8 cellular contexts compared by ENCODE assay signal in the genomic region with DNA sequence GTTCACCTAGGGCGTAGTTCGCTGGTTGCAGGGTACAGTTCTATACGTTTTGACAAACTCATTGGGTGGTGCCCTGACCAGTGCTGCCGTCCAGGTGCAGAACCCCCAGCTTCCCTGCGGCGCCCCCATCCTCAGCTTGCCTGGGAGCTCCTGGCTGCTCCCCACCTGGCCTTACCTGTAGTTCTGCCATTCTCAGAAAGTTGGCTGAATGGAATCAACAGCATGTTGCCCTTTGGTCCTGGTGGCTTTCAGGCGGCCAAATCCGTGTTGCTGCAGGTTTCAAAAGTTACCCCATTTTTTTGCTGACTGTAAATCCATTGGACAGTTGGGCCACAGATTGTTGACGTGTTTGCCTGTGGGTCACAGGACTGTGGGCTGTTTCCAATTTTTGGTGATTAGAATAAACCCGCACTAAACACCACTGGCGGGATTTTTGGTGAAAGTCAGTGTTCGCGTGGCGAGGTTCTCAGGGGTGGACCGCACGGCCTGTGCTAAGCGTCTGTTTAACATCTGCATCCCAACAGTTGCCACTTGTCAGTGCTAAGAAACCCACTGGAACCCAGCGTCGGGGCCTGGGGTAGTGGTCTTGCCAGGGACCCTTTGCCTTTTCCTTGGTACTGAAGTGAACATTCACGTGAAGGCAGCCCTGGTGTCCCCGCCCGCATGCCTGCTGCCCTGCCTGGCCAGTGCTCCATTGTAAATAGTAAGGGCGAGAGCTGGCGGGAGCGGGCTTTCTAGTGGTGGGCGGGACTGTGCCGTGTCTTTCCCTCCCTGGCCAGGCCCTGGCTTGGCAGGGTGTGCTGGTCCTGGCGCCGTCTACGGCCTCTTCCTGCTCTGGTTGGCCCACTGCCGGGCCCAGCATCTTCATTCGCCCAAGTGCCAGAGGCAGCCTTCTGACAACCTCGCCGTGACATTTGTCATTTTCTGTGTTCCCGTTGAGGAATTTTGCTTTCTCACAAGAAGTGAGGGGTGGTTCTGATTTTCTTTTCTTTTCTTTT. TPM values are rescaled to one million over a fixed set of nuclear protein-coding genes. Genes with fewer than 3 reads are reported as not detected.
DNase-seq lines count a peak whose midpoint lies in the region; ATAC-seq and TF ChIP-seq lines count a peak whose summit lies in the region.

No MANE protein-coding gene starts in this region.

- no peak overlapping the region for H3K27ac ChIP-seq in CD4-positive, alpha-beta T cell (ENCODE audit: low read depth, low read length)
- H3K27ac ChIP-seq in ascending aorta (peak overlapping the region; percentile 84 to 97), left lung (peak overlapping the region; percentile 90 to 97), thyroid gland (peak overlapping the region; percentile 91 to 96 (median 96))

- POLR2A ChIA-PET in CD4-positive, alpha-beta T cell (lab: Charles Lee) = no interaction called here

- peaks cover 37% of the 10 kb centered on the region for H3K4me1 Mint-ChIP-seq in CD4-positive, alpha-beta T cell (ENCODE audit: low read depth)

- H3K27me3 ChIP-seq in CD4-positive, alpha-beta T cell (ENCODE audit: control insufficient read depth, insufficient read depth, low read length) = no peaks in the 10 kb centered on the region
- H3K27me3 ChIP-seq in ascending aorta = no peaks in the 10 kb centered on the region
- H3K27me3 ChIP-seq in left lung = no peaks in the 10 kb centered on the region
- H3K27me3 ChIP-seq in thyroid gland = no peaks in the 10 kb centered on the region

- intact Hi-C loops in CD4-positive, alpha-beta T cell (cut with DNase I, micrococcal nuclease) = no loop called here
- intact Hi-C loops in ascending aorta (cut with DNase I) (loop anchor here (5.0 to 10.0 kb wide), 4 partner anchors 100 to 1288 kb away; a partner anchor contains a TSS), left lung (cut with DNase I) (no loop called here), thyroid gland (cut with DNase I) (no loop called here)

- no peak for DNase-seq in CD4-positive, alpha-beta T cell
- DNase-seq in LNCaP clone FGC (ENCODE audit: low read depth) (peak; percentile 89), ascending aorta (ENCODE audit: low spot score in 2 of 2) (peak; percentile 35 to 93), left lung (peak; percentile 88 to 94), thyroid gland (peak; percentile 97), 8988T (no peak), T-helper 9 cell (no peak)

- no peaks in the 10 kb centered on the region for H3K27me3 Mint-ChIP-seq in CD4-positive, alpha-beta T cell

- no peak overlapping the region for H3K4me3 ChIP-seq in LNCaP clone FGC (ENCODE audit: low read depth, low read length)
- H3K4me3 ChIP-seq in ascending aorta = peak overlapping the region in 1 of 2 donors; percentile 39
- H3K4me3 ChIP-seq in left lung = no peak overlapping the region
- H3K4me3 ChIP-seq in thyroid gland (replicated peaks in 1 of 3) = no peak overlapping the region

- peak overlapping the region; percentile 62 for H3K4me3 Mint-ChIP-seq in CD4-positive, alpha-beta T cell

- no peak for TF ChIP-seq CTCF in CD4-positive, alpha-beta T cell (IDR thresholded peaks at IDR 0.05)
- TF ChIP-seq CTCF in LNCaP clone FGC (IDR thresholded peaks at IDR 0.05; ENCODE audit: control insufficient read depth, extremely low read depth, insufficient read depth) (no peak), ascending aorta (IDR thresholded peaks at IDR 0.05) (no peak), left lung (IDR thresholded peaks at IDR 0.05) (no peak), thyroid gland (IDR thresholded peaks at IDR 0.05) (no peak)

- peak in 1 of 2 donors; percentile 69 for TF ChIP-seq POLR2A in thyroid gland (IDR thresholded peaks at IDR 0.05)

- no peaks in the 10 kb centered on the region for H3K9me3 Mint-ChIP-seq in CD4-positive, alpha-beta T cell

- no peak overlapping the region for H3K27ac Mint-ChIP-seq in CD4-positive, alpha-beta T cell

- 45 to 48% methylated on average over 31 to 34 of the region's 35 CpGs for WGBS in thyroid gland, 2 donors

- ATAC-seq in CD4-positive, alpha-beta T cell (ENCODE audit: poor library complexity) = no peak
- peak; percentile 53 for ATAC-seq in left lung
- ATAC-seq in HG03571 (IDR thresholded peaks at IDR 0.05; ENCODE audit: unreplicated experiment) = no peak

- no peaks in the 10 kb centered on the region for H3K9me3 ChIP-seq in CD4-positive, alpha-beta T cell (ENCODE audit: control insufficient read depth, low read length)
- no peaks in the 10 kb centered on the region for H3K9me3 ChIP-seq in ascending aorta
- no peaks in the 10 kb centered on the region for H3K9me3 ChIP-seq in left lung
- H3K9me3 ChIP-seq in thyroid gland = no peaks in the 10 kb centered on the region

- H3K36me3 ChIP-seq in ascending aorta (no peaks in the 10 kb centered on the region), left lung (no peaks in the 10 kb centered on the region), thyroid gland (no peaks in the 10 kb centered on the region)

- H3K36me3 Mint-ChIP-seq in CD4-positive, alpha-beta T cell (ENCODE audit: low read depth) = peaks cover 6% of the 10 kb centered on the region

- CTCF ChIA-PET in CD4-positive, alpha-beta T cell (lab: Charles Lee) = interaction anchor here (1.1 to 1.2 kb wide), 2 partner anchors 11 kb away, joined by 3 read pairs; no protein-coding TSS in a partner anchor

- peaks cover 13 to 48% of the 10 kb centered on the region in 2 donors for H3K4me1 ChIP-seq in ascending aorta
- H3K4me1 ChIP-seq in left lung = peaks cover 48 to 83% of the 10 kb centered on the region in 2 donors
- H3K4me1 ChIP-seq in thyroid gland = peaks cover 62 to 66% of the 10 kb centered on the region in 2 donors

RNA-seq across cellular contexts. Expression of a gene that starts 3.3 kb away (rescaled TPM):
- total RNA-seq in CD4-positive, alpha-beta T cell = 10 to 100 TPM; 20.9 to 24.8 TPM
- total RNA-seq in ascending aorta = 156 TPM
- 10 to 100 TPM; 28.9 to 43.0 TPM for total RNA-seq in left lung
- 10 to 100 TPM; 10.2 to 31.1 (median 17.2) TPM for total RNA-seq in thyroid gland

RNA-seq across cellular contexts. Expression of a gene that starts 15.7 kb away (rescaled TPM):
- 10 to 100 TPM; 41.8 to 41.9 TPM for total RNA-seq in CD4-positive, alpha-beta T cell
- total RNA-seq in ascending aorta (98.8 TPM), left lung (100 to 1,000 TPM; 109 to 128 TPM), thyroid gland (100 to 1,000 TPM in 3 of 4 donors, 10 to 100 TPM in 1; 62.5 to 121 (median 118) TPM)

Comparison
In these comparisons a context has a peak if more than half of its experiments do, and no peak if none do; other contexts are left out.
1. DNase-seq: peak in LNCaP clone FGC (single experiment), ascending aorta (2 of 2), left lung (2 of 2) and thyroid gland (2 of 2); none in CD4-positive, alpha-beta T cell (0 of 10), 8988T (single experiment) and T-helper 9 cell (single experiment).